Comparison of ENCODE assay signal across 11 cellular contexts in the genomic region with DNA sequence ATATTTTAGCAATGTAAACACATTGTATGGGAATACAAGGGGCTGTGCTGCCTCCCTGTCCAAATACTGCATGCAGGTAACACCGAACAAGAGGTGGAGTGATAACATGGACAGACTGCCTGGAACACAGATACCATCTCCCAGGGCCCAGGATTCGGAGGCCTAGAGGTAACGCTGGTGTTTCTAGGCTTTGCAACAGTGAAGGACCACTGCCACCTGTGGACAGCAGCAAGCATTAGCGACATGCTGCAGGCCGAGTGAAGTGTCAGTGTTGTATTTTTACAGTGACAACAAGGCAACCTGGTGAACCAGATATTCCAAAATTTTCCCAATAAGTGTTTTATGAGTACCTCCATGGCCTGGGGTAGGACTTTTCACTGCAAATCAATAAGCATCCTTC.
DNase-seq lines count a peak whose midpoint lies in the region; ATAC-seq and TF ChIP-seq lines count a peak whose summit lies in the region.
"Had no signal": no experiment of that assay in that cellular context is flagged by ENCODE, and none has a peak within 500 bp of the region (broad histone marks: within the 10 kb centered on the region; RNA-seq: fewer than 3 reads in every experiment).

No MANE protein-coding gene starts in this region.

- H3K27ac ChIP-seq in GM23248 (no peak overlapping the region), SJCRH30 (no peak overlapping the region)

- peak; percentile 31 to 43 for DNase-seq in Caco-2
- peak; percentile 44 for DNase-seq in GM23248
- DNase-seq in SJCRH30 = peak; percentile 36 to 58
- peak; percentile 20 for DNase-seq in kidney tubule cell (ENCODE audit: low spot score)
- no peak for DNase-seq in mesothelial cell of epicardium (ENCODE audit: low spot score in 2 of 2, unreplicated experiment in 2 of 2)
- DNase-seq in SKM-1 (lab: John Stamatoyannopoulos, UW; ENCODE audit: unreplicated experiment) = no peak
- DNase-seq in LoVo (ENCODE audit: low spot score) = no peak
- DNase-seq: activated naive CD4-positive, alpha-beta T cell treated with Interleukin-2 at 50 U/mL for 16 hours; HFFc6 had no signal

- no peaks in the 10 kb centered on the region for H3K9me2 ChIP-seq in GM23248 (ENCODE audit: insufficient read depth)

- H3F3A ChIP-seq in GM23248 (ENCODE audit: insufficient read depth) = no peaks in the 10 kb centered on the region

- H3K36me3 ChIP-seq in Caco-2 (ENCODE audit: control insufficient read depth, insufficient read depth, low read length) (no peaks in the 10 kb centered on the region), GM23248 (ENCODE audit: low read depth) (no peaks in the 10 kb centered on the region), SJCRH30 (no peaks in the 10 kb centered on the region)

- CTCF ChIA-PET in Caco-2 (lab: Charles Lee) = no interaction called here

- peaks cover 7% of the 10 kb centered on the region for H3K27me3 Mint-ChIP-seq in Caco-2 (ENCODE audit: insufficient read depth, unreplicated experiment)
- H3K27me3 Mint-ChIP-seq in mesothelial cell of epicardium (ENCODE audit: low read depth) = peaks cover 19% of the 10 kb centered on the region

- ATAC-seq in HG02870 (IDR thresholded peaks at IDR 0.05; ENCODE audit: unreplicated experiment) = no peak

- H3K27me3 ChIP-seq in Caco-2 (replicated peaks; ENCODE audit: control insufficient read depth, insufficient read depth, low read length) (no peaks in the 10 kb centered on the region), GM23248 (replicated peaks; ENCODE audit: insufficient read depth) (peaks cover 11% of the 10 kb centered on the region; the same call in 1 of the 2 replicates), SJCRH30 (no peaks in the 10 kb centered on the region)

- H3K9me3 Mint-ChIP-seq in Caco-2 (ENCODE audit: unreplicated experiment) (no peaks in the 10 kb centered on the region), mesothelial cell of epicardium (peaks cover 4% of the 10 kb centered on the region)
- H3K9me3 Mint-ChIP-seq: IgD-negative memory B cell had no signal

- H3K4me3 Mint-ChIP-seq in Caco-2 (ENCODE audit: unreplicated experiment) (no peak overlapping the region), mesothelial cell of epicardium (no peak overlapping the region)
- H3K4me3 Mint-ChIP-seq: HFFc6, IgD-negative memory B cell had no signal

- no peak overlapping the region for H3K4me2 ChIP-seq in GM23248 (ENCODE audit: unreplicated experiment)

- intact Hi-C loops in Caco-2 (cut with micrococcal nuclease; ENCODE audit: unreplicated experiment) = loop anchor here (1.0 kb wide), 2 partner anchors 328 to 411 kb away; no protein-coding TSS in a partner anchor

- H3K4me3 ChIP-seq in Caco-2 (ENCODE audit: low read depth, low read length) = no peak overlapping the region
- H3K4me3 ChIP-seq in GM23248 = no peak overlapping the region
- no peak overlapping the region for H3K4me3 ChIP-seq in SJCRH30

- POLR2A ChIA-PET in Caco-2 (lab: Charles Lee) = no interaction called here

- H3K9me3 ChIP-seq in Caco-2 = no peaks in the 10 kb centered on the region
- no peaks in the 10 kb centered on the region for H3K9me3 ChIP-seq in GM23248 (ENCODE audit: low read depth)
- no peaks in the 10 kb centered on the region for H3K9me3 ChIP-seq in SJCRH30 (replicated peaks)

- 21 to 25% methylated on average over 5 of the region's 5 CpGs for WGBS in GM23248 (ENCODE audit: low coverage in 1 of 2, low lambda C conversion rate in 2 of 2, missing lambda C conversion rate in 2 of 2), 2 experiments

- H3K4me1 Mint-ChIP-seq in Caco-2 (ENCODE audit: low read depth, unreplicated experiment) (no peaks in the 10 kb centered on the region), mesothelial cell of epicardium (no peaks in the 10 kb centered on the region)
- H3K4me1 Mint-ChIP-seq: IgD-negative memory B cell had no signal

- H3K79me2 ChIP-seq in GM23248 (ENCODE audit: insufficient read depth) = no peaks in the 10 kb centered on the region

- H2AFZ ChIP-seq in GM23248 = no peak overlapping the region

- H3K4me1 ChIP-seq in Caco-2 (no peaks in the 10 kb centered on the region), GM23248 (ENCODE audit: insufficient read depth) (no peaks in the 10 kb centered on the region), SJCRH30 (peaks cover 6% of the 10 kb centered on the region)

- H3K36me3 Mint-ChIP-seq in Caco-2 (ENCODE audit: insufficient read depth, unreplicated experiment) = no peaks in the 10 kb centered on the region
- no peaks in the 10 kb centered on the region for H3K36me3 Mint-ChIP-seq in mesothelial cell of epicardium
- H3K36me3 Mint-ChIP-seq: IgD-negative memory B cell had no signal

- H3K27ac Mint-ChIP-seq in Caco-2 (ENCODE audit: unreplicated experiment) = no peak overlapping the region
- H3K27ac Mint-ChIP-seq in mesothelial cell of epicardium = no peak overlapping the region
- H3K27ac Mint-ChIP-seq: HFFc6, IgD-negative memory B cell had no signal

- in situ Hi-C loops in GM23248 (cut with MboI) = no loop called here

- H4K20me1 ChIP-seq in GM23248 (ENCODE audit: insufficient read depth) = no peaks in the 10 kb centered on the region

- no TSS peak for BruUV-seq in Caco-2 (replicated peaks; lab: Mats Ljungman, UMichigan)

- no peak overlapping the region for H3K9ac ChIP-seq in GM23248

- TF ChIP-seq CTCF in Caco-2 (IDR thresholded peaks at IDR 0.05; ENCODE audit: insufficient read depth in 1 of 2, low read depth in 1 of 2, low read length in 1 of 2, severe bottlenecking in 1 of 2, unreplicated experiment in 1 of 2) (peak; percentile 21 to 55), mesothelial cell of epicardium (IDR thresholded peaks at IDR 0.05; ENCODE audit: unreplicated experiment) (no peak)

Comparison
In these comparisons a context has a peak if more than half of its experiments do, and no peak if none do; other contexts are left out.
1. DNase-seq: peak in Caco-2 (2 of 2), GM23248 (single experiment), SJCRH30 (2 of 2) and kidney tubule cell (single experiment); none in mesothelial cell of epicardium (0 of 2), SKM-1 (single experiment) and LoVo (single experiment).